Comparison of ENCODE assay signal across 1 cellular context in the genomic region with DNA sequence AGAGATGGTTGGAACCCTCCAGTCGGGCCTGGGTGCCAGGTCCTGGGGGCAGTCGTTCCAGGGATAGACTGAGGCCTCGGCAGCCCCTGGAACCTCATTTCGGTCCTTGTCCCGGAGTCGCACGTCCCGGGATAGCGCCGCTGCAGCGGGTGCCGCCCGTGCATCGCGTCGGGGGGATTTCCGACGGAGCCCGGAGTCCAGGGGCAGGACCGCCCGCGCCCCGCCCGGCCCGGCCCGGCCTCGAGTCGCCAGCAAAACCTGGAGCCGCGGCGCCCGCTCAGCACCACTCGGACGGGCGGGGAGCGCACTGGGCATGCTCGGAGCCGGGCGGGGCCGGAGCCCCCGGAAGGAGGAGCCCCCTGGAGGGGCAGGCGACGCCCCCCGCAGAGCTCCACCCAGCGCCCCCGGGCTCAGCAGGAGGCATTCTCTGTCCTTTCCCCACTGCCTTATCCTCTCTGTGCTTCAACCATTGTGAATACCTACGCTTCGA.
A peak's percentile ranks its signal among the peaks of the same experiment; 100 is the strongest.
TF ChIP-seq lines count a peak whose summit lies in the region.

No MANE protein-coding gene starts in this region.

TF ChIP-seq in HepG2, 621 proteins besides CTCF, POLR2A, EP300 and RAD21 (continued from another document and continues in another):
- TF ChIP-seq, protein P1, sequence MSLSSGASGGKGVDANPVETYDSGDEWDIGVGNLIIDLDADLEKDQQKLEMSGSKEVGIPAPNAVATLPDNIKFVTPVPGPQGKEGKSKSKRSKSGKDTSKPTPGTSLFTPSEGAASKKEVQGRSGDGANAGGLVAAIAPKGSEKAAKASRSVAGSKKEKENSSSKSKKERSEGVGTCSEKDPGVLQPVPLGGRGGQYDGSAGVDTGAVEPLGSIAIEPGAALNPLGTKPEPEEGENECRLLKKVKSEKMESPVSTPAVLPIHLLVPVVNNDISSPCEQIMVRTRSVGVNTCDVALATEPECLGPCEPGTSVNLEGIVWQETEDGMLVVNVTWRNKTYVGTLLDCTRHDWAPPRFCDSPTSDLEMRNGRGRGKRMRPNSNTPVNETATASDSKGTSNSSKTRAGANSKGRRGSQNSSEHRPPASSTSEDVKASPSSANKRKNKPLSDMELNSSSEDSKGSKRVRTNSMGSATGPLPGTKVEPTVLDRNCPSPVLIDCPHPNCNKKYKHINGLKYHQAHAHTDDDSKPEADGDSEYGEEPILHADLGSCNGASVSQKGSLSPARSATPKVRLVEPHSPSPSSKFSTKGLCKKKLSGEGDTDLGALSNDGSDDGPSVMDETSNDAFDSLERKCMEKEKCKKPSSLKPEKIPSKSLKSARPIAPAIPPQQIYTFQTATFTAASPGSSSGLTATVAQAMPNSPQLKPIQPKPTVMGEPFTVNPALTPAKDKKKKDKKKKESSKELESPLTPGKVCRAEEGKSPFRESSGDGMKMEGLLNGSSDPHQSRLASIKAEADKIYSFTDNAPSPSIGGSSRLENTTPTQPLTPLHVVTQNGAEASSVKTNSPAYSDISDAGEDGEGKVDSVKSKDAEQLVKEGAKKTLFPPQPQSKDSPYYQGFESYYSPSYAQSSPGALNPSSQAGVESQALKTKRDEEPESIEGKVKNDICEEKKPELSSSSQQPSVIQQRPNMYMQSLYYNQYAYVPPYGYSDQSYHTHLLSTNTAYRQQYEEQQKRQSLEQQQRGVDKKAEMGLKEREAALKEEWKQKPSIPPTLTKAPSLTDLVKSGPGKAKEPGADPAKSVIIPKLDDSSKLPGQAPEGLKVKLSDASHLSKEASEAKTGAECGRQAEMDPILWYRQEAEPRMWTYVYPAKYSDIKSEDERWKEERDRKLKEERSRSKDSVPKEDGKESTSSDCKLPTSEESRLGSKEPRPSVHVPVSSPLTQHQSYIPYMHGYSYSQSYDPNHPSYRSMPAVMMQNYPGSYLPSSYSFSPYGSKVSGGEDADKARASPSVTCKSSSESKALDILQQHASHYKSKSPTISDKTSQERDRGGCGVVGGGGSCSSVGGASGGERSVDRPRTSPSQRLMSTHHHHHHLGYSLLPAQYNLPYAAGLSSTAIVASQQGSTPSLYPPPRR (CRISPR knock-in tag; IDR thresholded peaks at IDR 0.05; ENCODE audit: borderline replicate concordance): no peak
- TF ChIP-seq ZNF549 (CRISPR knock-in tag; IDR thresholded peaks at IDR 0.05) (no peak), TBX3 (IDR thresholded peaks at IDR 0.05; ENCODE audit: borderline replicate concordance) (no peak), ZNF839 (CRISPR knock-in tag; IDR thresholded peaks at IDR 0.05; ENCODE audit: borderline replicate concordance) (no peak), HNF4A (CRISPR knock-in tag; IDR thresholded peaks at IDR 0.05) (peak; percentile 22; the same call in 1 of the 2 replicates), ZNF331 (CRISPR knock-in tag; IDR thresholded peaks at IDR 0.05) (peak; percentile 53; the same call in 1 of the 2 replicates), ZNF337 (CRISPR knock-in tag; IDR thresholded peaks at IDR 0.05; ENCODE audit: borderline replicate concordance, low read depth) (0 out of 2 replicates have a peak, but pooled peaks have one; percentile 35), ZNF180 (CRISPR knock-in tag; IDR thresholded peaks at IDR 0.05; ENCODE audit: borderline replicate concordance, low read depth) (no peak), PCBP2 (optimal IDR thresholded peaks at IDR 0.05; ENCODE audit: low read depth, low read length, poor library complexity, severe bottlenecking) (no peak), JUND (CRISPR knock-in tag; IDR thresholded peaks at IDR 0.05) (no peak), SMAD3 (CRISPR knock-in tag; IDR thresholded peaks at IDR 0.05) (no peak), NR2F2 (IDR thresholded peaks at IDR 0.05; ENCODE audit: borderline replicate concordance, low read depth) (no peak), ZNF768 (CRISPR knock-in tag; IDR thresholded peaks at IDR 0.05) (peak; percentile 23; the same call in 1 of the 2 replicates), ZNF644 (CRISPR knock-in tag; IDR thresholded peaks at IDR 0.05; ENCODE audit: low read depth) (no peak), SRY (CRISPR knock-in tag; IDR thresholded peaks at IDR 0.05) (no peak), ARHGAP35 (CRISPR knock-in tag; IDR thresholded peaks at IDR 0.05; ENCODE audit: borderline replicate concordance) (no peak), THYN1 (CRISPR knock-in tag; IDR thresholded peaks at IDR 0.05; ENCODE audit: borderline replicate concordance, low read depth) (no peak), ZSCAN21 (CRISPR knock-in tag; IDR thresholded peaks at IDR 0.05; ENCODE audit: borderline replicate concordance) (0 out of 2 replicates have a peak, but pooled peaks have one; percentile 62), CHD2 (IDR thresholded peaks at IDR 0.05; ENCODE audit: low read depth, low read length) (no peak), ZKSCAN5 (CRISPR knock-in tag; IDR thresholded peaks at IDR 0.05) (no peak)
- TF ChIP-seq, protein P2, sequence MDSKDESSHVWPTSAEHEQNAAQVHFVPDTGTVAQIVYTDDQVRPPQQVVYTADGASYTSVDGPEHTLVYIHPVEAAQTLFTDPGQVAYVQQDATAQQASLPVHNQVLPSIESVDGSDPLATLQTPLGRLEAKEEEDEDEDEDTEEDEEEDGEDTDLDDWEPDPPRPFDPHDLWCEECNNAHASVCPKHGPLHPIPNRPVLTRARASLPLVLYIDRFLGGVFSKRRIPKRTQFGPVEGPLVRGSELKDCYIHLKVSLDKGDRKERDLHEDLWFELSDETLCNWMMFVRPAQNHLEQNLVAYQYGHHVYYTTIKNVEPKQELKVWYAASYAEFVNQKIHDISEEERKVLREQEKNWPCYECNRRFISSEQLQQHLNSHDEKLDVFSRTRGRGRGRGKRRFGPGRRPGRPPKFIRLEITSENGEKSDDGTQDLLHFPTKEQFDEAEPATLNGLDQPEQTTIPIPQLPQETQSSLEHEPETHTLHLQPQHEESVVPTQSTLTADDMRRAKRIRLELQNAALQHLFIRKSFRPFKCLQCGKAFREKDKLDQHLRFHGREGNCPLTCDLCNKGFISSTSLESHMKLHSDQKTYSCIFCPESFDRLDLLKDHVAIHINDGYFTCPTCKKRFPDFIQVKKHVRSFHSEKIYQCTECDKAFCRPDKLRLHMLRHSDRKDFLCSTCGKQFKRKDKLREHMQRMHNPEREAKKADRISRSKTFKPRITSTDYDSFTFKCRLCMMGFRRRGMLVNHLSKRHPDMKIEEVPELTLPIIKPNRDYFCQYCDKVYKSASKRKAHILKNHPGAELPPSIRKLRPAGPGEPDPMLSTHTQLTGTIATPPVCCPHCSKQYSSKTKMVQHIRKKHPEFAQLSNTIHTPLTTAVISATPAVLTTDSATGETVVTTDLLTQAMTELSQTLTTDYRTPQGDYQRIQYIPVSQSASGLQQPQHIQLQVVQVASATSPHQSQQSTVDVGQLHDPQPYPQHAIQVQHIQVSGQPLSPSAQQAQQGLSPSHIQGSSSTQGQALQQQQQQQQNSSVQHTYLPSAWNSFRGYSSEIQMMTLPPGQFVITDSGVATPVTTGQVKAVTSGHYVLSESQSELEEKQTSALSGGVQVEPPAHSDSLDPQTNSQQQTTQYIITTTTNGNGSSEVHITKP (CRISPR knock-in tag; IDR thresholded peaks at IDR 0.05; ENCODE audit: low read depth): no peak
- TF ChIP-seq, protein P3, sequence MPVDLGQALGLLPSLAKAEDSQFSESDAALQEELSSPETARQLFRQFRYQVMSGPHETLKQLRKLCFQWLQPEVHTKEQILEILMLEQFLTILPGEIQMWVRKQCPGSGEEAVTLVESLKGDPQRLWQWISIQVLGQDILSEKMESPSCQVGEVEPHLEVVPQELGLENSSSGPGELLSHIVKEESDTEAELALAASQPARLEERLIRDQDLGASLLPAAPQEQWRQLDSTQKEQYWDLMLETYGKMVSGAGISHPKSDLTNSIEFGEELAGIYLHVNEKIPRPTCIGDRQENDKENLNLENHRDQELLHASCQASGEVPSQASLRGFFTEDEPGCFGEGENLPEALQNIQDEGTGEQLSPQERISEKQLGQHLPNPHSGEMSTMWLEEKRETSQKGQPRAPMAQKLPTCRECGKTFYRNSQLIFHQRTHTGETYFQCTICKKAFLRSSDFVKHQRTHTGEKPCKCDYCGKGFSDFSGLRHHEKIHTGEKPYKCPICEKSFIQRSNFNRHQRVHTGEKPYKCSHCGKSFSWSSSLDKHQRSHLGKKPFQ (CRISPR knock-in tag; IDR thresholded peaks at IDR 0.05; ENCODE audit: insufficient replicate concordance): no peak
- TF ChIP-seq, protein P4, sequence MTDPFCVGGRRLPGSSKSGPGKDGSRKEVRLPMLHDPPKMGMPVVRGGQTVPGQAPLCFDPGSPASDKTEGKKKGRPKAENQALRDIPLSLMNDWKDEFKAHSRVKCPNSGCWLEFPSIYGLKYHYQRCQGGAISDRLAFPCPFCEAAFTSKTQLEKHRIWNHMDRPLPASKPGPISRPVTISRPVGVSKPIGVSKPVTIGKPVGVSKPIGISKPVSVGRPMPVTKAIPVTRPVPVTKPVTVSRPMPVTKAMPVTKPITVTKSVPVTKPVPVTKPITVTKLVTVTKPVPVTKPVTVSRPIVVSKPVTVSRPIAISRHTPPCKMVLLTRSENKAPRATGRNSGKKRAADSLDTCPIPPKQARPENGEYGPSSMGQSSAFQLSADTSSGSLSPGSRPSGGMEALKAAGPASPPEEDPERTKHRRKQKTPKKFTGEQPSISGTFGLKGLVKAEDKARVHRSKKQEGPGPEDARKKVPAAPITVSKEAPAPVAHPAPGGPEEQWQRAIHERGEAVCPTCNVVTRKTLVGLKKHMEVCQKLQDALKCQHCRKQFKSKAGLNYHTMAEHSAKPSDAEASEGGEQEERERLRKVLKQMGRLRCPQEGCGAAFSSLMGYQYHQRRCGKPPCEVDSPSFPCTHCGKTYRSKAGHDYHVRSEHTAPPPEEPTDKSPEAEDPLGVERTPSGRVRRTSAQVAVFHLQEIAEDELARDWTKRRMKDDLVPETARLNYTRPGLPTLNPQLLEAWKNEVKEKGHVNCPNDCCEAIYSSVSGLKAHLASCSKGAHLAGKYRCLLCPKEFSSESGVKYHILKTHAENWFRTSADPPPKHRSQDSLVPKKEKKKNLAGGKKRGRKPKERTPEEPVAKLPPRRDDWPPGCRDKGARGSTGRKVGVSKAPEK (CRISPR knock-in tag; IDR thresholded peaks at IDR 0.05; ENCODE audit: borderline replicate concordance): no peak
- TF ChIP-seq, protein P5, sequence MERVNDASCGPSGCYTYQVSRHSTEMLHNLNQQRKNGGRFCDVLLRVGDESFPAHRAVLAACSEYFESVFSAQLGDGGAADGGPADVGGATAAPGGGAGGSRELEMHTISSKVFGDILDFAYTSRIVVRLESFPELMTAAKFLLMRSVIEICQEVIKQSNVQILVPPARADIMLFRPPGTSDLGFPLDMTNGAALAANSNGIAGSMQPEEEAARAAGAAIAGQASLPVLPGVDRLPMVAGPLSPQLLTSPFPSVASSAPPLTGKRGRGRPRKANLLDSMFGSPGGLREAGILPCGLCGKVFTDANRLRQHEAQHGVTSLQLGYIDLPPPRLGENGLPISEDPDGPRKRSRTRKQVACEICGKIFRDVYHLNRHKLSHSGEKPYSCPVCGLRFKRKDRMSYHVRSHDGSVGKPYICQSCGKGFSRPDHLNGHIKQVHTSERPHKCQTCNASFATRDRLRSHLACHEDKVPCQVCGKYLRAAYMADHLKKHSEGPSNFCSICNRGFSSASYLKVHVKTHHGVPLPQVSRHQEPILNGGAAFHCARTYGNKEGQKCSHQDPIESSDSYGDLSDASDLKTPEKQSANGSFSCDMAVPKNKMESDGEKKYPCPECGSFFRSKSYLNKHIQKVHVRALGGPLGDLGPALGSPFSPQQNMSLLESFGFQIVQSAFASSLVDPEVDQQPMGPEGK (CRISPR knock-in tag; IDR thresholded peaks at IDR 0.05): peak; percentile 94
- TF ChIP-seq, protein P6, sequence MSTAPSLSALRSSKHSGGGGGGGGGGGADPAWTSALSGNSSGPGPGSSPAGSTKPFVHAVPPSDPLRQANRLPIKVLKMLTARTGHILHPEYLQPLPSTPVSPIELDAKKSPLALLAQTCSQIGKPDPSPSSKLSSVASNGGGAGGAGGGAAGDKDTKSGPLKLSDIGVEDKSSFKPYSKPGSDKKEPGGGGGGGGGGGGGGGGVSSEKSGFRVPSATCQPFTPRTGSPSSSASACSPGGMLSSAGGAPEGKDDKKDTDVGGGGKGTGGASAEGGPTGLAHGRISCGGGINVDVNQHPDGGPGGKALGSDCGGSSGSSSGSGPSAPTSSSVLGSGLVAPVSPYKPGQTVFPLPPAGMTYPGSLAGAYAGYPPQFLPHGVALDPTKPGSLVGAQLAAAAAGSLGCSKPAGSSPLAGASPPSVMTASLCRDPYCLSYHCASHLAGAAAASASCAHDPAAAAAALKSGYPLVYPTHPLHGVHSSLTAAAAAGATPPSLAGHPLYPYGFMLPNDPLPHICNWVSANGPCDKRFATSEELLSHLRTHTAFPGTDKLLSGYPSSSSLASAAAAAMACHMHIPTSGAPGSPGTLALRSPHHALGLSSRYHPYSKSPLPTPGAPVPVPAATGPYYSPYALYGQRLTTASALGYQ (CRISPR knock-in tag; IDR thresholded peaks at IDR 0.05): peak; percentile 52; the same call in 1 of the 2 replicates
- TF ChIP-seq, protein P7, sequence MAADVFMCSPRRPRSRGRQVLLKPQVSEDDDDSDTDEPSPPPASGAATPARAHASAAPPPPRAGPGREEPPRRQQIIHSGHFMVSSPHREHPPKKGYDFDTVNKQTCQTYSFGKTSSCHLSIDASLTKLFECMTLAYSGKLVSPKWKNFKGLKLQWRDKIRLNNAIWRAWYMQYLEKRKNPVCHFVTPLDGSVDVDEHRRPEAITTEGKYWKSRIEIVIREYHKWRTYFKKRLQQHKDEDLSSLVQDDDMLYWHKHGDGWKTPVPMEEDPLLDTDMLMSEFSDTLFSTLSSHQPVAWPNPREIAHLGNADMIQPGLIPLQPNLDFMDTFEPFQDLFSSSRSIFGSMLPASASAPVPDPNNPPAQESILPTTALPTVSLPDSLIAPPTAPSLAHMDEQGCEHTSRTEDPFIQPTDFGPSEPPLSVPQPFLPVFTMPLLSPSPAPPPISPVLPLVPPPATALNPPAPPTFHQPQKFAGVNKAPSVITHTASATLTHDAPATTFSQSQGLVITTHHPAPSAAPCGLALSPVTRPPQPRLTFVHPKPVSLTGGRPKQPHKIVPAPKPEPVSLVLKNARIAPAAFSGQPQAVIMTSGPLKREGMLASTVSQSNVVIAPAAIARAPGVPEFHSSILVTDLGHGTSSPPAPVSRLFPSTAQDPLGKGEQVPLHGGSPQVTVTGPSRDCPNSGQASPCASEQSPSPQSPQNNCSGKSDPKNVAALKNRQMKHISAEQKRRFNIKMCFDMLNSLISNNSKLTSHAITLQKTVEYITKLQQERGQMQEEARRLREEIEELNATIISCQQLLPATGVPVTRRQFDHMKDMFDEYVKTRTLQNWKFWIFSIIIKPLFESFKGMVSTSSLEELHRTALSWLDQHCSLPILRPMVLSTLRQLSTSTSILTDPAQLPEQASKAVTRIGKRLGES (CRISPR knock-in tag; IDR thresholded peaks at IDR 0.05; ENCODE audit: borderline replicate concordance): no peak
- TF ChIP-seq, protein P8, sequence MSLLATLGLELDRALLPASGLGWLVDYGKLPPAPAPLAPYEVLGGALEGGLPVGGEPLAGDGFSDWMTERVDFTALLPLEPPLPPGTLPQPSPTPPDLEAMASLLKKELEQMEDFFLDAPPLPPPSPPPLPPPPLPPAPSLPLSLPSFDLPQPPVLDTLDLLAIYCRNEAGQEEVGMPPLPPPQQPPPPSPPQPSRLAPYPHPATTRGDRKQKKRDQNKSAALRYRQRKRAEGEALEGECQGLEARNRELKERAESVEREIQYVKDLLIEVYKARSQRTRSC (CRISPR knock-in tag; IDR thresholded peaks at IDR 0.05; ENCODE audit: low read depth): no peak
- TF ChIP-seq, protein P9, sequence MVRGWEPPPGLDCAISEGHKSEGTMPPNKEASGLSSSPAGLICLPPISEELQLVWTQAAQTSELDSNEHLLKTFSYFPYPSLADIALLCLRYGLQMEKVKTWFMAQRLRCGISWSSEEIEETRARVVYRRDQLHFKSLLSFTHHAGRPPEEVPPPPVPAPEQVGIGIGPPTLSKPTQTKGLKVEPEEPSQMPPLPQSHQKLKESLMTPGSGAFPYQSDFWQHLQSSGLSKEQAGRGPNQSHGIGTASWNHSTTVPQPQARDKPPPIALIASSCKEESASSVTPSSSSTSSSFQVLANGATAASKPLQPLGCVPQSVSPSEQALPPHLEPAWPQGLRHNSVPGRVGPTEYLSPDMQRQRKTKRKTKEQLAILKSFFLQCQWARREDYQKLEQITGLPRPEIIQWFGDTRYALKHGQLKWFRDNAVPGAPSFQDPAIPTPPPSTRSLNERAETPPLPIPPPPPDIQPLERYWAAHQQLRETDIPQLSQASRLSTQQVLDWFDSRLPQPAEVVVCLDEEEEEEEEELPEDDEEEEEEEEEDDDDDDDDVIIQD (CRISPR knock-in tag; IDR thresholded peaks at IDR 0.05; ENCODE audit: low read depth): no peak
